In genomic region chr12:93115646-93116045, GRCh38 we compare ENCODE assay signal across 1 cellular context.
TF ChIP-seq lines count a peak whose summit lies in the region.

No MANE protein-coding gene starts in this region.

TF ChIP-seq in SK-N-SH treated with all-trans-retinoic acid at 6 μM for 48 hours, 23 proteins besides CTCF, POLR2A, EP300 and RAD21 (continued from another document):
- TF ChIP-seq TSHZ2 (CRISPR knock-in tag; IDR thresholded peaks at IDR 0.05) = no peak
